13 cellular contexts compared by ENCODE assay signal in the genomic region with DNA sequence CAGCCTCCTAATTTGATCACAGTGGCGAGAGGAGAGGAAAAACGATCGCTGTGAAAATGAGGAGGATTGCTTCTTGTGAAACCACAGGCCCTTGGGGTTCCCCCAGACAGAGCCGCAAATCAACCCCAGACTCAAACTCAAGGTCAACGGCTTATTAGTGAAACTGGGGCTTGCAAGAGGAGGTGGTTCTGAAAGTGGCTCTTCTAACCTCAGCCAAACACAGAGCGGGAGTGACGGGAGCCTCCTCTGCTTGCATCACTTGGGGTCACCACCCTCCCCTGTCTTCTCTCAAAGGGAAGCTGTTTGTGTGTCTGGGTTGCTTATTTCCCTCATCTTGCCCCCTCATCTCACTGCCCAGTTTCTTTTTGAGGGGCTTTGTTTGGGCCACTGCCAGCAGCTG. TPM values are rescaled to one million over a fixed set of nuclear protein-coding genes. Genes with fewer than 3 reads are reported as not detected.
A peak's percentile ranks its signal among the peaks of the same experiment; 100 is the strongest.
DNase-seq lines count a peak whose midpoint lies in the region; ATAC-seq and TF ChIP-seq lines count a peak whose summit lies in the region.
"Had no signal": no experiment of that assay in that cellular context is flagged by ENCODE, and none has a peak within 500 bp of the region (broad histone marks: within the 10 kb centered on the region; RNA-seq: fewer than 3 reads in every experiment).

No MANE protein-coding gene starts in this region.

- no peak overlapping the region for H3K27ac Mint-ChIP-seq in osteocyte (ENCODE audit: unreplicated experiment)
- H3K27ac Mint-ChIP-seq: B cell had no signal

- peak overlapping the region; percentile 38; the same call in 1 of the 2 replicates for H3K4me2 ChIP-seq in MM.1S (ENCODE audit: low read depth, low read length)

- H3K79me2 ChIP-seq in MM.1S (ENCODE audit: low read length): no peaks in the 10 kb centered on the region

- peak; percentile 27 for DNase-seq in activated naive CD4-positive, alpha-beta T cell treated with Interleukin-2 at 50 U/mL for 16 hours
- DNase-seq in activated naive CD4-positive, alpha-beta T cell (lab: John Stamatoyannopoulos, UW): no peak
- peak; percentile 80 for DNase-seq in MM.1S
- DNase-seq in stimulated activated CD8-positive, alpha-beta memory T cell treated with anti-CD3 and anti-CD28 coated beads, Interleukin-7, amount 100 ng/mL, for 48 hours (ENCODE audit: extremely low read depth in 1 of 2, low read depth in 1 of 2): peak; percentile 25 to 50
- no peak for DNase-seq in osteocyte (ENCODE audit: extremely low spot score, unreplicated experiment)
- no peak for DNase-seq in germinal center (ENCODE audit: low spot score)
- no peak for DNase-seq in NCI-H69 (lab: John Stamatoyannopoulos, UW)
- DNase-seq: MG63, occipital lobe, RPMI8226 had no signal

- no peaks in the 10 kb centered on the region for H3K36me3 ChIP-seq in MM.1S (replicated peaks; ENCODE audit: insufficient read depth, low read length)
- H3K36me3 ChIP-seq: cardiac muscle cell, MG63 had no signal

- H3K27me3 ChIP-seq in MM.1S (replicated peaks; ENCODE audit: insufficient read depth, low read length): peaks cover 5% of the 10 kb centered on the region; the same call in 1 of the 2 replicates
- H3K27me3 ChIP-seq: cardiac muscle cell had no signal

- H3K9me3 Mint-ChIP-seq in osteocyte (ENCODE audit: unreplicated experiment): no peaks in the 10 kb centered on the region

- peaks cover 17% of the 10 kb centered on the region for H3K27me3 Mint-ChIP-seq in osteocyte (ENCODE audit: unreplicated experiment)

- H3K27ac ChIP-seq in MM.1S (ENCODE audit: low read length): no peak overlapping the region
- H3K27ac ChIP-seq: cardiac muscle cell had no signal

- H3K9ac ChIP-seq in MM.1S (ENCODE audit: low read length): no peak overlapping the region

- H3F3A ChIP-seq in MM.1S (ENCODE audit: insufficient read depth, low read length): no peaks in the 10 kb centered on the region

- no peak overlapping the region for H2AFZ ChIP-seq in MM.1S (ENCODE audit: low read length)

- H3K9me3 ChIP-seq in MM.1S (replicated peaks; ENCODE audit: insufficient read depth, low read length): no peaks in the 10 kb centered on the region
- H3K9me3 ChIP-seq: MG63 had no signal

- no peaks in the 10 kb centered on the region for H3K36me3 Mint-ChIP-seq in osteocyte (ENCODE audit: unreplicated experiment)

- H3K4me3 Mint-ChIP-seq in osteocyte (ENCODE audit: unreplicated experiment): no peak overlapping the region
- H3K4me3 Mint-ChIP-seq: B cell had no signal

- no peaks in the 10 kb centered on the region for H3K9me2 ChIP-seq in MM.1S (replicated peaks; ENCODE audit: insufficient read depth, low read length)

- no peaks in the 10 kb centered on the region for H4K20me1 ChIP-seq in MM.1S (ENCODE audit: insufficient read depth, low read length)

- H3K4me1 ChIP-seq in MM.1S (ENCODE audit: low read length): peaks cover 7% of the 10 kb centered on the region

- no peaks in the 10 kb centered on the region for H3K4me1 Mint-ChIP-seq in osteocyte (ENCODE audit: unreplicated experiment)
- H3K4me1 Mint-ChIP-seq: B cell had no signal

- no peak overlapping the region for H3K4me3 ChIP-seq in MM.1S (ENCODE audit: low read length)
- H3K4me3 ChIP-seq: cardiac muscle cell, MG63 had no signal

- peak; percentile 71 for ATAC-seq in GM21723 (IDR thresholded peaks at IDR 0.05; ENCODE audit: unreplicated experiment)

- TF ChIP-seq CTCF in MM.1S (IDR thresholded peaks at IDR 0.05; ENCODE audit: low read length): no peak
- no peak for TF ChIP-seq CTCF in osteocyte (IDR thresholded peaks at IDR 0.05)

RNA-seq across cellular contexts. Expression of a gene that starts 28.7 kb away (rescaled TPM):
- total RNA-seq in osteocyte: 17.6 and 18.1 TPM in 2 replicates

RNA-seq across cellular contexts. Expression of a gene that starts 37.7 kb away (rescaled TPM):
- not detected in 2 replicates for total RNA-seq in osteocyte
- total RNA-seq: B cell, occipital lobe had no signal

Comparison
In these comparisons a context has a peak if more than half of its experiments do, and no peak if none do; other contexts are left out.
1. DNase-seq: peak in activated naive CD4-positive, alpha-beta T cell treated with Interleukin-2 at 50 U/mL for 16 hours (single experiment), MM.1S (single experiment) and stimulated activated CD8-positive, alpha-beta memory T cell treated with anti-CD3 and anti-CD28 coated beads, Interleukin-7, amount 100 ng/mL, for 48 hours (2 of 2); none in activated naive CD4-positive, alpha-beta T cell (0 of 4), osteocyte (single experiment), germinal center (single experiment) and NCI-H69 (single experiment).